Comparison of ENCODE assay signal across 11 cellular contexts in genomic region chr6:10556496-10557391, GRCh38. TPM values are rescaled to one million over a fixed set of nuclear protein-coding genes. Genes with fewer than 3 reads are reported as not detected.
DNase-seq lines count a peak whose midpoint lies in the region; ATAC-seq, FAIRE-seq and TF ChIP-seq lines count a peak whose summit lies in the region.
"Had no signal": no experiment of that assay in that cellular context is flagged by ENCODE, and none has a peak within 500 bp of the region (broad histone marks: within the 10 kb centered on the region; RNA-seq: fewer than 3 reads in every experiment).

No MANE protein-coding gene starts in this region.

- peaks cover 0 to 11% (median 0%) of the 10 kb centered on the region in 7 donors for H3K27me3 ChIP-seq in heart right ventricle
- H3K27me3 ChIP-seq in duodenal mucosa (ENCODE audit: control insufficient read depth in 1 of 2, insufficient read depth in 2 of 2, low read length in 2 of 2) = no peaks in the 10 kb centered on the region
- H3K27me3 ChIP-seq in mucosa of stomach (ENCODE audit: control insufficient read depth, insufficient read depth, low read length) = no peaks in the 10 kb centered on the region
- H3K27me3 ChIP-seq in upper lobe of left lung = no peaks in the 10 kb centered on the region
- no peaks in the 10 kb centered on the region for H3K27me3 ChIP-seq in small intestine (ENCODE audit: control insufficient read depth in 2 of 2, insufficient read depth in 2 of 2, low read length in 2 of 2)
- H3K27me3 ChIP-seq: vagina had no signal

- H3K9ac ChIP-seq in duodenal mucosa (ENCODE audit: low read depth in 1 of 2, low read length in 2 of 2) = peak overlapping the region in 1 of 2 donors; percentile 15
- peak overlapping the region; percentile 35 for H3K9ac ChIP-seq in mucosa of stomach (ENCODE audit: low read length)

- DNase-seq in heart right ventricle (no peak), Right ventricle myocardium superior (no peak), upper lobe of left lung (no peak), SW480 (ENCODE audit: low spot score) (no peak), small intestine (no peak), SW 1271 (lab: John Stamatoyannopoulos, UW) (no peak)
- DNase-seq: NCI-H2081 treated with DMSO at 0.1 percent for 48 hours, SIG-M5 had no signal

- TF ChIP-seq CTCF in heart right ventricle (IDR thresholded peaks at IDR 0.05) (no peak), upper lobe of left lung (IDR thresholded peaks at IDR 0.05) (no peak)

- intact Hi-C loops in heart right ventricle (cut with DNase I) = loop anchor here in 2 of 10 donors (1.0 to 5.0 kb wide), 2 partner anchors 33 to 44 kb away; no protein-coding TSS in a partner anchor
- intact Hi-C loops in Right ventricle myocardium superior (cut with DNase I) = no loop called here

- no peak for TF ChIP-seq EP300 in upper lobe of left lung (IDR thresholded peaks at IDR 0.05)

- H3K27ac ChIP-seq in heart right ventricle = peak overlapping the region in 8 of 10 donors; percentile 58 to 81 (median 74)
- H3K27ac ChIP-seq in duodenal mucosa (ENCODE audit: low read depth, low read length) = no peak overlapping the region
- H3K27ac ChIP-seq in upper lobe of left lung = peak overlapping the region in 1 of 4 donors; percentile 45
- H3K27ac ChIP-seq in small intestine (ENCODE audit: low read depth in 1 of 2, low read length in 1 of 2) = peak overlapping the region in 1 of 2 donors; percentile 9

- no peak for FAIRE-seq in small intestine (lab: Jason Lieb, UNC)

- no peak for TF ChIP-seq POLR2A in upper lobe of left lung (IDR thresholded peaks at IDR 0.05)

- no peaks in the 10 kb centered on the region for H3K36me3 ChIP-seq in heart right ventricle
- H3K36me3 ChIP-seq in duodenal mucosa (ENCODE audit: control insufficient read depth in 1 of 2, insufficient read depth in 2 of 2, low read length in 2 of 2) = peaks cover 0 to 3% of the 10 kb centered on the region in 2 donors
- H3K36me3 ChIP-seq in mucosa of stomach (ENCODE audit: control insufficient read depth, insufficient read depth, low read length) = no peaks in the 10 kb centered on the region
- peaks cover 0 to 4% (median 0%) of the 10 kb centered on the region in 4 donors for H3K36me3 ChIP-seq in upper lobe of left lung
- H3K36me3 ChIP-seq in small intestine (ENCODE audit: control insufficient read depth in 2 of 2, insufficient read depth in 2 of 2, low read length in 2 of 2) = no peaks in the 10 kb centered on the region
- H3K36me3 ChIP-seq: vagina had no signal

- WGBS in heart right ventricle, 2 donors = 41 to 47% methylated on average over 12 of the region's 12 CpGs
- 74 to 81% methylated on average over 12 of the region's 12 CpGs for WGBS in upper lobe of left lung, 2 donors
- WGBS in small intestine, 3 donors = 42 to 56% (median 46%) methylated on average over 12 of the region's 12 CpGs

- H3K4me3 ChIP-seq in heart right ventricle = peak overlapping the region in 7 of 10 donors; percentile 30 to 50 (median 48)
- peak overlapping the region; percentile 33 to 64 for H3K4me3 ChIP-seq in duodenal mucosa (ENCODE audit: low read depth in 1 of 2, low read length in 2 of 2)
- peak overlapping the region; percentile 22 for H3K4me3 ChIP-seq in mucosa of stomach (ENCODE audit: low read length)
- peak overlapping the region in 3 of 4 donors; percentile 24 to 27 (median 27) for H3K4me3 ChIP-seq in upper lobe of left lung
- H3K4me3 ChIP-seq in small intestine (ENCODE audit: low read depth in 1 of 2, low read length in 2 of 2) = no peak overlapping the region

- ATAC-seq in heart right ventricle (no peak), Right ventricle myocardium superior (ENCODE audit: poor library complexity) (no peak), upper lobe of left lung (ENCODE audit: low FRiP score in 2 of 2) (no peak)

- H3K9me3 ChIP-seq in heart right ventricle = no peaks in the 10 kb centered on the region
- H3K9me3 ChIP-seq in duodenal mucosa (ENCODE audit: control insufficient read depth in 1 of 2, low read length in 2 of 2) = no peaks in the 10 kb centered on the region
- no peaks in the 10 kb centered on the region for H3K9me3 ChIP-seq in mucosa of stomach (ENCODE audit: control insufficient read depth, low read length)
- H3K9me3 ChIP-seq in upper lobe of left lung = no peaks in the 10 kb centered on the region
- no peaks in the 10 kb centered on the region for H3K9me3 ChIP-seq in small intestine (ENCODE audit: control insufficient read depth, low read depth)
- H3K9me3 ChIP-seq: vagina had no signal

- H3K4me1 ChIP-seq in heart right ventricle (peaks cover 4 to 57% (median 24%) of the 10 kb centered on the region in 9 donors), duodenal mucosa (ENCODE audit: control insufficient read depth in 1 of 2, insufficient read depth in 2 of 2, low read length in 2 of 2) (peaks cover 38 to 53% of the 10 kb centered on the region in 2 donors), mucosa of stomach (ENCODE audit: control insufficient read depth, insufficient read depth, low read length) (peaks cover 23% of the 10 kb centered on the region), upper lobe of left lung (peaks cover 0 to 17% (median 12%) of the 10 kb centered on the region in 4 donors), small intestine (ENCODE audit: control insufficient read depth in 2 of 2, insufficient read depth in 1 of 2, low read depth in 1 of 2, low read length in 1 of 2) (peaks cover 7 to 16% of the 10 kb centered on the region in 2 donors)

RNA-seq across cellular contexts. Expression of gene GCNT2, which starts 35.6 kb away (rescaled TPM):
- total RNA-seq in heart right ventricle (10 to 100 TPM; 22.2 to 67.9 (median 48.6) TPM), Right ventricle myocardium superior (37.1 TPM), upper lobe of left lung (10 to 100 TPM; 18.7 to 97.4 (median 44.5) TPM)
- polyA plus RNA-seq in heart right ventricle (10 to 100 TPM in 1 of 2 donors, 1 to 10 TPM in 1; 5.1 to 13.5 TPM), small intestine (1 to 10 TPM; 6.5 to 9.8 (median 6.9) TPM)

Comparison
In these comparisons a context has a peak if more than half of its experiments do, and no peak if none do; other contexts are left out.
1. H3K4me3 ChIP-seq: peak in heart right ventricle (7 of 10), duodenal mucosa (2 of 2), mucosa of stomach (single experiment) and upper lobe of left lung (3 of 4); none in small intestine (0 of 2).